In the genomic region with DNA sequence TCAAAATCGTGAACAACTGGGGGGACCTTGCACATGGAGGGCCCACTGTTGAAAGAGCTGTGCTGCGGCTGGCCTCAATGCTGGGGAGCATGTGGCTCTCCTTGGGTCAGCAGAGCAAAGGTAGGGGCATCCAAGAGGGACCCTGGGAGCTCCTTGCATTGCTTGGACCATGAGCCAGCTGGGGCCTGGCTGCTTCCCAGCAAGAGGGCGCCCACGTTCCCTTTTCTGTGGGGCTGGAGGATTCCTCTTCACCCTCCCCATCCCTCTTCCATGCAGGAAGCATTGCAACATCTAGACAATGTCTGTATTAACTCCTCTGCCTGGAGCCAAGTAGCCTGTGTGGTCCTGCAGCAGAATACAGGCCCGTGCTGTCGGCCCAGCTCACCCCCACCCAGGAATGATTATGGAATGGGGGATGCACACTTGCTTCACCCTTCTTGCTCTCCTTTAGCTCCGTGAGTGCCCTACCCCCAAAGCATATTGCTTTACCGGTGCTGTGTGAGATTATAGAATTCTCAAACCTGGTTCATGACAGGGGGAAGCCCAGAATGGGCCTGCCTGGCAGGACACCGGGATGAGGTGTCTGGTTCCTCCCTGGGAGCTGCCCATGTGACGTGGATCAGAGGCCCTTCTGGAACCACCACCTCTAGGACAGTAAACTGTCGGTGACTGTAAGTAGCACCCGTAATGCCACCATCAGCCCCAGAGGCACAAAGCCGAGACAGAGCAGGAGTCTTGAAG, we compare ENCODE assay signal across 9 cellular contexts.
DNase-seq lines count a peak whose midpoint lies in the region; ATAC-seq and TF ChIP-seq lines count a peak whose summit lies in the region.
"Had no signal": no experiment of that assay in that cellular context is flagged by ENCODE, and none has a peak within 500 bp of the region (broad histone marks: within the 10 kb centered on the region; RNA-seq: fewer than 3 reads in every experiment).

No MANE protein-coding gene starts in this region.

- CTCF ChIA-PET in HCT116 (lab: Charles Lee) (interaction anchor here (1.0 kb wide), 1 partner anchor 104 kb away, joined by 4 read pairs; no protein-coding TSS in a partner anchor), SK-N-SH (lab: Yijun Ruan, JAX) (interaction anchor here (0.7 to 14.1 kb wide), 9 partner anchors 8 to 398 kb away, joined by 3 to 593 read pairs (median 4); no protein-coding TSS in a partner anchor)

- H3K9ac ChIP-seq in HCT116 (ENCODE audit: low read length): no peak overlapping the region
- H3K9ac ChIP-seq in SK-N-SH: no peak overlapping the region

- H3K79me2 ChIP-seq in HCT116 (ENCODE audit: insufficient read depth, low read length): no peaks in the 10 kb centered on the region
- no peaks in the 10 kb centered on the region for H3K79me2 ChIP-seq in SK-N-SH (ENCODE audit: insufficient read depth)
- H3K79me2 ChIP-seq in hepatocyte: no peaks in the 10 kb centered on the region

- H3F3A ChIP-seq in SK-N-SH (replicated peaks; ENCODE audit: insufficient read depth): peaks cover 6% of the 10 kb centered on the region

- peaks cover 3% of the 10 kb centered on the region for H3K27me3 Mint-ChIP-seq in activated T-helper 17 cell treated with anti-CD3 and anti-CD28 coated beads, Interleukin-2, amount 50 U/mL, for 72 hours

- H3K9me3 ChIP-seq in HCT116 (ENCODE audit: control insufficient read depth in 1 of 2, insufficient read depth in 1 of 2, low read depth in 1 of 2, low read length in 2 of 2) (no peaks in the 10 kb centered on the region), SK-N-SH (no peaks in the 10 kb centered on the region), hepatocyte (ENCODE audit: low read depth) (no peaks in the 10 kb centered on the region), testis (no peaks in the 10 kb centered on the region)

- intact Hi-C loops in HCT116 (cut with micrococcal nuclease) (no loop called here), testis (cut with DNase I; ENCODE audit: low total_unique reads) (no loop called here)

- H3K36me3 Mint-ChIP-seq in activated T-helper 17 cell treated with anti-CD3 and anti-CD28 coated beads, Interleukin-2, amount 50 U/mL, for 72 hours (ENCODE audit: low read depth): no peaks in the 10 kb centered on the region

- H3K4me2 ChIP-seq in HCT116 (ENCODE audit: low read length): no peak overlapping the region
- no peak overlapping the region for H3K4me2 ChIP-seq in SK-N-SH
- H3K4me2 ChIP-seq in hepatocyte: no peak overlapping the region

- ATAC-seq in HCT116 (peak; percentile 65), GM19467 (IDR thresholded peaks at IDR 0.05; ENCODE audit: unreplicated experiment) (no peak), HG03108 (IDR thresholded peaks at IDR 0.05; ENCODE audit: unreplicated experiment) (no peak)
- ATAC-seq in activated T-helper 17 cell treated with anti-CD3 and anti-CD28 coated beads, Interleukin-2, amount 50 U/mL, for 72 hours (replicated peaks): no peak

- H3K36me3 ChIP-seq in HCT116 (ENCODE audit: control insufficient read depth in 1 of 2, insufficient read depth in 2 of 2, low read length in 2 of 2) (no peaks in the 10 kb centered on the region), SK-N-SH (replicated peaks in 1 of 2; ENCODE audit: control insufficient read depth in 1 of 2, insufficient read depth in 2 of 2, low read length in 1 of 2) (no peaks in the 10 kb centered on the region), hepatocyte (replicated peaks; ENCODE audit: insufficient read depth, low read depth) (no peaks in the 10 kb centered on the region), testis (ENCODE audit: low read depth, missing control alignments) (no peaks in the 10 kb centered on the region)

- no peaks in the 10 kb centered on the region for H4K20me1 ChIP-seq in HCT116 (ENCODE audit: insufficient read depth)
- no peaks in the 10 kb centered on the region for H4K20me1 ChIP-seq in SK-N-SH (ENCODE audit: insufficient read depth)
- H4K20me1 ChIP-seq in hepatocyte (ENCODE audit: insufficient read depth, poor library complexity, severe bottlenecking): no peaks in the 10 kb centered on the region

- no peak overlapping the region for H3K27ac ChIP-seq in HCT116 (ENCODE audit: low read depth, low read length)
- H3K27ac ChIP-seq in SK-N-SH (ENCODE audit: low read depth in 2 of 2, low read length in 1 of 2): no peak overlapping the region
- H3K27ac ChIP-seq in hepatocyte: no peak overlapping the region
- H3K27ac ChIP-seq in testis: no peak overlapping the region

- H2AFZ ChIP-seq in HCT116 (ENCODE audit: low read depth, low read length, poor library complexity, severe bottlenecking) (no peak overlapping the region), SK-N-SH (ENCODE audit: low read depth) (no peak overlapping the region), hepatocyte (no peak overlapping the region)

- H3K9me2 ChIP-seq in HCT116 (ENCODE audit: insufficient read depth) (no peaks in the 10 kb centered on the region), SK-N-SH (no peaks in the 10 kb centered on the region), hepatocyte (replicated peaks; ENCODE audit: insufficient read depth) (no peaks in the 10 kb centered on the region)

- H3K4me1 ChIP-seq in HCT116 (ENCODE audit: control insufficient read depth in 1 of 2, insufficient read depth in 2 of 2, low read length in 2 of 2): no peaks in the 10 kb centered on the region
- H3K4me1 ChIP-seq in SK-N-SH (ENCODE audit: control insufficient read depth in 1 of 2, insufficient read depth in 2 of 2, low read depth in 1 of 2, low read length in 1 of 2): peaks cover 3 to 25% of the 10 kb centered on the region in 2 experiments; a peak in 1 of 4 replicates
- H3K4me1 ChIP-seq in hepatocyte (ENCODE audit: insufficient read depth): no peaks in the 10 kb centered on the region
- peaks cover 11% of the 10 kb centered on the region for H3K4me1 ChIP-seq in testis

- H3K9me3 Mint-ChIP-seq in activated T-helper 17 cell treated with anti-CD3 and anti-CD28 coated beads, Interleukin-2, amount 50 U/mL, for 72 hours: no peaks in the 10 kb centered on the region

- H3K27me3 ChIP-seq in HCT116 (ENCODE audit: insufficient read depth, low read length) (no peaks in the 10 kb centered on the region), SK-N-SH (ENCODE audit: insufficient read depth) (no peaks in the 10 kb centered on the region), hepatocyte (peaks cover 2% of the 10 kb centered on the region), testis (no peaks in the 10 kb centered on the region)

- WGBS in SK-N-SH (ENCODE audit: low lambda C conversion rate): 88% methylated on average over 11 of the region's 13 CpGs
- WGBS in hepatocyte (ENCODE audit: low lambda C conversion rate, missing lambda C conversion rate): 69% methylated on average over 13 of the region's 13 CpGs
- 70 to 82% methylated on average over 11 to 13 of the region's 13 CpGs for WGBS in testis, 2 donors

- no peak for DNase-seq in HCT116 (ENCODE audit: low read depth, low spot score)
- peak; percentile 37 for DNase-seq in SK-N-SH
- DNase-seq in hepatocyte (ENCODE audit: low spot score): peak; percentile 55
- peak; percentile 35 for DNase-seq in testis
- DNase-seq: cortex of kidney, NCI-H1048 had no signal

- H3K4me3 ChIP-seq in HCT116 (replicated peaks in 1 of 2; ENCODE audit: low read depth in 1 of 2, low read length in 2 of 2): no peak overlapping the region
- no peak overlapping the region for H3K4me3 ChIP-seq in SK-N-SH (ENCODE audit: low read depth in 2 of 2, low read length in 1 of 2)
- H3K4me3 ChIP-seq in hepatocyte: no peak overlapping the region
- no peak overlapping the region for H3K4me3 ChIP-seq in testis

- RAD21 ChIA-PET in HCT116 (lab: Charles Lee; ENCODE audit: low non-redundant PET in 1 of 2, low total read pairs in 2 of 2, uncharacterized antibody in 2 of 2, unreplicated experiment in 2 of 2): no interaction called here

- H3K27ac Mint-ChIP-seq in activated T-helper 17 cell treated with anti-CD3 and anti-CD28 coated beads, Interleukin-2, amount 50 U/mL, for 72 hours: no peak overlapping the region

- no peaks in the 10 kb centered on the region for H3K4me1 Mint-ChIP-seq in activated T-helper 17 cell treated with anti-CD3 and anti-CD28 coated beads, Interleukin-2, amount 50 U/mL, for 72 hours

- no peak for TF ChIP-seq EP300 in SK-N-SH (IDR thresholded peaks at IDR 0.05; ENCODE audit: borderline replicate concordance in 1 of 2, low read depth in 1 of 2, low read length in 1 of 2)

- H3K4me3 Mint-ChIP-seq in activated T-helper 17 cell treated with anti-CD3 and anti-CD28 coated beads, Interleukin-2, amount 50 U/mL, for 72 hours: no peak overlapping the region

- TF ChIP-seq POLR2A in HCT116 (IDR thresholded peaks at IDR 0.05; ENCODE audit: borderline replicate concordance, extremely low read depth, insufficient read depth, insufficient read length) (no peak), testis (IDR thresholded peaks at IDR 0.05) (no peak)

- no TSS peak for BruUV-seq in HCT116 (replicated peaks; lab: Mats Ljungman, UMichigan)

- POLR2A ChIA-PET in HCT116 (lab: Charles Lee): no interaction called here
- POLR2A ChIA-PET in SK-N-SH (lab: Yijun Ruan, JAX): no interaction called here

- TF ChIP-seq RAD21 in HCT116 (IDR thresholded peaks at IDR 0.05; ENCODE audit: low read depth): peak; percentile 50
- peak; percentile 19 for TF ChIP-seq RAD21 in SK-N-SH (IDR thresholded peaks at IDR 0.05; ENCODE audit: low read length)

- peak in 2 of 3 experiments; percentile 11 to 15; a peak in 1 of 6 replicates for TF ChIP-seq CTCF in HCT116 (IDR thresholded peaks at IDR 0.05 in 2 of 3, conservative IDR thresholded peaks at IDR 0.05 in 1 of 3; ENCODE audit: borderline replicate concordance in 1 of 3, insufficient read depth in 1 of 3, low read depth in 2 of 3, low read length in 2 of 3)
- TF ChIP-seq CTCF in SK-N-SH (IDR thresholded peaks at IDR 0.05): peak; percentile 23
- peak; percentile 11 for TF ChIP-seq CTCF in hepatocyte (IDR thresholded peaks at IDR 0.05; ENCODE audit: poor library complexity)
- TF ChIP-seq CTCF in testis (IDR thresholded peaks at IDR 0.05): no peak

TF ChIP-seq in HCT116, 20 proteins besides CTCF, POLR2A, EP300 and RAD21 (continues in another document):
- TF ChIP-seq ZFX (IDR thresholded peaks at IDR 0.05) (no peak), TCF7L2 (IDR thresholded peaks at IDR 0.05; ENCODE audit: borderline replicate concordance, extremely low read depth, insufficient read depth, insufficient read length) (no peak), SRF (IDR thresholded peaks at IDR 0.05; ENCODE audit: low read depth) (no peak), POLR2AphosphoS5 (IDR thresholded peaks at IDR 0.05; ENCODE audit: low read depth, low read length) (no peak), CBX3 (IDR thresholded peaks at IDR 0.05; ENCODE audit: low read depth) (no peak)

TF ChIP-seq in SK-N-SH, 30 proteins besides CTCF, POLR2A, EP300 and RAD21 (continues in another document):
- peak; percentile 30; the same call in 1 of the 2 replicates for TF ChIP-seq SMC3 (IDR thresholded peaks at IDR 0.05; ENCODE audit: low read depth, low read length)
- TF ChIP-seq YY1 (IDR thresholded peaks at IDR 0.05; ENCODE audit: low read depth): no peak

Comparison
In these comparisons a context has a peak if more than half of its experiments do, and no peak if none do; other contexts are left out.
1. CTCF ChIP-seq: peak in HCT116 (2 of 3), SK-N-SH (single experiment) and hepatocyte (single experiment); none in testis (0 of 3).